In genomic region chr14:68607081-68607851, GRCh38 we compare ENCODE assay signal across 8 cellular contexts.
DNase-seq lines count a peak whose midpoint lies in the region; ATAC-seq lines count a peak whose summit lies in the region.

No MANE protein-coding gene starts in this region.

- peak; percentile 76 for ATAC-seq in left colon
- no peak for ATAC-seq in stimulated activated naive CD8-positive, alpha-beta T cell treated with anti-CD3 and anti-CD28 coated beads, Interleukin-15, amount 100 ng/mL, for 72 hours
- no peak for ATAC-seq in GM18873 (IDR thresholded peaks at IDR 0.05; ENCODE audit: low FRiP score, unreplicated experiment)
- no peak for ATAC-seq in GM18870 (IDR thresholded peaks at IDR 0.05; ENCODE audit: unreplicated experiment)
- ATAC-seq in HG03175 (IDR thresholded peaks at IDR 0.05; ENCODE audit: unreplicated experiment), result no peak

- peak overlapping the region; percentile 25 for H3K9ac ChIP-seq in adipocyte (ENCODE audit: low read length)

- H3K27me3 ChIP-seq in adipocyte (replicated peaks; ENCODE audit: control insufficient read depth, insufficient read depth, low read length), result no peaks in the 10 kb centered on the region

- no peaks in the 10 kb centered on the region for H3K36me3 ChIP-seq in adipocyte (ENCODE audit: control insufficient read depth, insufficient read depth, low read length, severe bottlenecking)

- peak overlapping the region in 1 of 2 donors; percentile 56 for H3K4me3 Mint-ChIP-seq in stimulated activated naive CD8-positive, alpha-beta T cell treated with anti-CD3 and anti-CD28 coated beads, Interleukin-15, amount 100 ng/mL, for 72 hours

- intact Hi-C loops in left colon (cut with DNase I, micrococcal nuclease), result no loop called here

- peaks cover 15% of the 10 kb centered on the region for H3K4me1 Mint-ChIP-seq in stimulated activated naive CD8-positive, alpha-beta T cell treated with anti-CD3 and anti-CD28 coated beads, Interleukin-15, amount 100 ng/mL, for 72 hours

- H3K4me3 ChIP-seq in adipocyte (ENCODE audit: low read length), result no peak overlapping the region

- peaks cover 7% of the 10 kb centered on the region for H3K9me3 ChIP-seq in adipocyte (ENCODE audit: control insufficient read depth, low read length)

- DNase-seq in KBM-7 (peak; percentile 82), adipocyte (ENCODE audit: low read depth) (peak; percentile 49), left colon (peak; percentile 57), NCI-H2081 treated with DMSO at 0.1 percent for 48 hours (lab: John Stamatoyannopoulos, UW) (no peak)
- DNase-seq in stimulated activated naive CD8-positive, alpha-beta T cell treated with anti-CD3 and anti-CD28 coated beads, Interleukin-15, amount 100 ng/mL, for 72 hours, result no peak

- H3K4me1 ChIP-seq in adipocyte (ENCODE audit: control insufficient read depth, insufficient read depth, low read length), result peaks cover 30% of the 10 kb centered on the region

- no peaks in the 10 kb centered on the region for H3K27me3 Mint-ChIP-seq in stimulated activated naive CD8-positive, alpha-beta T cell treated with anti-CD3 and anti-CD28 coated beads, Interleukin-15, amount 100 ng/mL, for 72 hours

- in situ Hi-C loops in KBM-7 (cut with MboI; ENCODE audit: low pct_unique_long_range_greater_than_20kb, low sequenced_read_pairs), result no loop called here

- peak overlapping the region; percentile 34 to 49 for H3K27ac Mint-ChIP-seq in stimulated activated naive CD8-positive, alpha-beta T cell treated with anti-CD3 and anti-CD28 coated beads, Interleukin-15, amount 100 ng/mL, for 72 hours

- peaks cover 0 to 8% of the 10 kb centered on the region in 2 donors for H3K9me3 Mint-ChIP-seq in stimulated activated naive CD8-positive, alpha-beta T cell treated with anti-CD3 and anti-CD28 coated beads, Interleukin-15, amount 100 ng/mL, for 72 hours

Comparison
In these comparisons a context has a peak if more than half of its experiments do, and no peak if none do; other contexts are left out.
1. DNase-seq: peak in KBM-7 (single experiment), adipocyte (single experiment) and left colon (2 of 2); none in stimulated activated naive CD8-positive, alpha-beta T cell treated with anti-CD3 and anti-CD28 coated beads, Interleukin-15, amount 100 ng/mL, for 72 hours (0 of 2) and NCI-H2081 treated with DMSO at 0.1 percent for 48 hours (single experiment).